Comparison of ENCODE assay signal across 15 cellular contexts in genomic region chr17:14337596-14338079, GRCh38. TPM values are rescaled to one million over a fixed set of nuclear protein-coding genes. Genes with fewer than 3 reads are reported as not detected.
DNase-seq lines count a peak whose midpoint lies in the region; ATAC-seq, FAIRE-seq and TF ChIP-seq lines count a peak whose summit lies in the region.
"Had no signal": no experiment of that assay in that cellular context is flagged by ENCODE, and none has a peak within 500 bp of the region (broad histone marks: within the 10 kb centered on the region; RNA-seq: fewer than 3 reads in every experiment).

No MANE protein-coding gene starts in this region.

- ATAC-seq in GM21390 (IDR thresholded peaks at IDR 0.05; ENCODE audit: unreplicated experiment) (peak; percentile 86), HG03565 (IDR thresholded peaks at IDR 0.05; ENCODE audit: unreplicated experiment) (peak; percentile 87), GM19395 (IDR thresholded peaks at IDR 0.05; ENCODE audit: unreplicated experiment) (no peak)
- no peak for ATAC-seq in naive thymus-derived CD8-positive, alpha-beta T cell
- ATAC-seq: HCT116, psoas muscle had no signal

- no peak for TF ChIP-seq POLR2A in GM12891 (IDR thresholded peaks at IDR 0.05; ENCODE audit: low read depth, low read length)

- DNase-seq in GM12891 (ENCODE audit: insufficient read length, low spot score) (peak; percentile 22), H4 (ENCODE audit: low spot score) (no peak), NCI-H526 (lab: John Stamatoyannopoulos, UW) (no peak), NCI-H1105 (lab: John Stamatoyannopoulos, UW) (no peak)
- DNase-seq in naive thymus-derived CD8-positive, alpha-beta T cell, result no peak
- DNase-seq: DND-41, psoas muscle, transverse colon had no signal

- H3K36me3 Mint-ChIP-seq in naive thymus-derived CD8-positive, alpha-beta T cell, result peaks cover 0 to 17% (median 4%) of the 10 kb centered on the region in 3 donors

- peak; percentile 80 for FAIRE-seq in GM12891 (lab: Jason Lieb, UNC)
- FAIRE-seq: endometrium, islet of Langerhans, RCC 7860 had no signal

- no peaks in the 10 kb centered on the region for H3K27me3 Mint-ChIP-seq in naive thymus-derived CD8-positive, alpha-beta T cell

- H3K9me3 Mint-ChIP-seq in naive thymus-derived CD8-positive, alpha-beta T cell, result no peaks in the 10 kb centered on the region

- peak overlapping the region in 7 of 10 donors; percentile 1 to 48 (median 11) for H3K4me3 Mint-ChIP-seq in naive thymus-derived CD8-positive, alpha-beta T cell

- peak overlapping the region in 8 of 10 donors; percentile 2 to 87 (median 45) for H3K27ac Mint-ChIP-seq in naive thymus-derived CD8-positive, alpha-beta T cell

- POLR2A ChIA-PET in naive thymus-derived CD8-positive, alpha-beta T cell (lab: Charles Lee), result interaction anchor here (0.6 to 0.9 kb wide), 2 partner anchors 59 to 310 kb away, joined by 4 to 5 read pairs; no protein-coding TSS in a partner anchor

- peaks cover 53 to 92% (median 87%) of the 10 kb centered on the region in 4 donors for H3K4me1 Mint-ChIP-seq in naive thymus-derived CD8-positive, alpha-beta T cell

TF ChIP-seq in GM12891, 5 proteins besides CTCF, POLR2A, EP300 and RAD21:
- TF ChIP-seq SPI1 (IDR thresholded peaks at IDR 0.05; ENCODE audit: low read depth, low read length) (peak; percentile 86), TAF1 (IDR thresholded peaks at IDR 0.05; ENCODE audit: low read depth, low read length) (no peak), PAX5 (IDR thresholded peaks at IDR 0.05; ENCODE audit: insufficient read depth, low read length, severe bottlenecking) (no peak), POU2F2 (IDR thresholded peaks at IDR 0.05; ENCODE audit: low read depth, low read length) (no peak), POLR2AphosphoS5 (IDR thresholded peaks at IDR 0.05; ENCODE audit: low read depth, low read length) (no peak)

RNA-seq across cellular contexts. Expression of gene HS3ST3B1, which starts 36.8 kb away (rescaled TPM):
- 0.44 TPM for polyA plus RNA-seq in GM12891 (2012; ENCODE audit: low read depth, missing spikeins)
- 10 to 100 TPM; 37.5 to 37.6 TPM for total RNA-seq in naive thymus-derived CD8-positive, alpha-beta T cell
- 10 to 100 TPM in 2 of 3 donors, 1 to 10 TPM in 1; 9.2 to 12.7 (median 11.8) TPM for polyA plus RNA-seq in naive thymus-derived CD8-positive, alpha-beta T cell
- 9.7 and 9.8 TPM in 2 replicates for total RNA-seq in H4 (2014; rRNA removed; shearing (Covaris generic))

Comparison
In these comparisons a context has a peak if more than half of its experiments do, and no peak if none do; other contexts are left out.
1. ATAC-seq: peak in GM21390 (single experiment) and HG03565 (single experiment); none in naive thymus-derived CD8-positive, alpha-beta T cell (0 of 2) and GM19395 (single experiment).